In the genomic region with DNA sequence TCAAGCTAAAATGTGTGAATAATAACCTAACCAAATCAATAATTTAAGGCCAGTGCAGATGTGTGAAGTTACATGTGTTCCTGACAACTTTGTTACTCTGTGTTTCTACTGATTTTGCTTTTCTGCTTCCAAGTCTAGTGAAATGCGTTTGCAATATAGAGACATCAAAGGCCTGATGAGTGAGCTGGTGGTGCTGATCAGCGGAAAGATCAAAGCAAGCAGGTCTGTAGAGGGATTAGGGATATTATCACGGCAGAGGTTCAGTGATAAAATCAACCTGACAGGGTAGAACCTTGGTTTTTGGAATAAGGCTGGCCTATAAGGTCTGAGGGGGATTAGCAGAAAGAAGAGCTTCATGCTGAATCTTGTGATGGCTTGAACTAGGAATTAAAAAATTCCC, we compare ENCODE assay signal across 25 cellular contexts.
"Had no signal": no experiment of that assay in that cellular context is flagged by ENCODE, and none has a peak within 500 bp of the region (broad histone marks: within the 10 kb centered on the region; RNA-seq: fewer than 3 reads in every experiment).

No MANE protein-coding gene starts in this region.

- H3K4me3 ChIP-seq: MG63, SJCRH30, SK-N-MC had no signal

- H3K27me3 ChIP-seq: MG63, SJCRH30 had no signal

- H3K36me3 ChIP-seq: MG63, SJCRH30 had no signal

- H3K9me3 ChIP-seq: MG63, SJCRH30 had no signal

- ATAC-seq: activated T-cell treated with anti-CD3 and anti-CD28 coated beads, Interleukin-2, amount 50 U/mL, for 4 hours had no signal

- DNase-seq: activated B cell treated with CpG ODN at 0.5 μM for 24 hours; activated CD4-positive, alpha-beta memory T cell treated with anti-CD3 and anti-CD28 coated beads for 36 hours; activated CD4-positive, alpha-beta T cell treated with anti-CD3 and anti-CD28 coated beads for 4 hours; activated CD4-positive, alpha-beta T cell treated with anti-CD3 and anti-CD28 coated beads, Interleukin-2, amount 50 U/mL, for 1 hour; activated CD4-positive, CD25-positive, alpha-beta regulatory T cell treated with anti-CD3 and anti-CD28 coated beads, Interleukin-2, amount 50 U/mL, for 72 hours; activated CD8-positive, alpha-beta memory T cell treated with anti-CD3 and anti-CD28 coated beads, Interleukin-2, amount 50 U/mL, for 4 hours; activated gamma-delta T cell treated with Interleukin-2 at 50 U/mL for 16 hours; activated naive CD4-positive, alpha-beta T cell treated with anti-CD3 and anti-CD28 coated beads, Interleukin-2, amount 10 ng/mL, durations not matched to agents 7 days and 5 days; activated naive CD8-positive, alpha-beta T cell treated with anti-CD3 and anti-CD28 coated beads, Interleukin-2, amount 50 U/mL, for 24 hours; activated T-cell treated with anti-CD3 and anti-CD28 coated beads for 4 hours; activated T-cell treated with anti-CD3 and anti-CD28 coated beads, Interleukin-2, amount 50 U/mL, for 4 hours; anterior cingulate cortex; cerebellar nuclear complex; MG63; NCI-H1092; NCI-H1436 treated with DMSO at 0.1 percent for 48 hours; NCI-H1694 treated with DMSO at 0.1 percent for 48 hours; NCI-H2029; NCI-H345; NCI-H69; SHP77; SJCRH30; T-helper 9 cell had no signal

- H3K27ac ChIP-seq: SJCRH30, SK-N-MC, VCaP had no signal

- H3K4me1 ChIP-seq: SJCRH30 had no signal
